In the genomic region with DNA sequence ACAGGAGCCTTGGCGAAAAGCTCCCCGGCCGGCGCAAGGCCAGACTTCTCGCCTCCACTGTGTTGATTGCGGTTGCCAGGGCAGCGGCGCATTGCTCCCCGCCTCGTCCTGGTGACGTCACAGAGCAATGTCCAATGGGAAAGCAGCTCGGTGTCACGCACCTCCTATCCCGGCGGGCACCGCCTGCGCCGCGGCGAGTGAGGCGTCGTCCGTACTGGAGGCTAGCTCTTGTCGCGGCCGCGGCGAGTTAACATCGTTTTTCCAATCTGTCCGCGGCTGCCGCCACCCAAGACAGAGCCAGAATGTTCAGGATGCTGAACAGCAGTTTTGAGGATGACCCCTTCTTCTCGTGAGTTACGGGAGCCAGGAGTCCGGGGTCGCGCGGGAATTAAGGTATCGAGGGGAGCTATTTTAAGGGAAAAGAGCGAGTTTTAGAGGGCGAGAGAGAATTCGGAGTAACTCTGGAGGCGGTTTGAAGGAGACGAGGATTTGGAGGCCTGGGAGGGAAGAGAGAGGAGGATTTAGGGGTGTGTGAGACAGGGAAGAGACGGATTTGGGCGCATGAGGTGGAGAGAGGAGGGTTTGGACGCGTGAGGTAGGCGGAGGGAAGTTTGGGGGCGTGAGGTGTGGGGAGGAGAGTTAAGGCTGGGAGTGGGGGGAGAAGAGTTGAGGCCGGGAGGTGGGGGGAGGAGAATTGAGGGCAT, we compare ENCODE assay signal across 8 cellular contexts.
DNase-seq lines count a peak whose midpoint lies in the region; ATAC-seq and TF ChIP-seq lines count a peak whose summit lies in the region.

TSS of gene MLF1 (plus strand) at position 196 of the 704 bp plus-strand sequence. CDS start at position 303, 107 bp downstream.

- peak; percentile 100 for ATAC-seq in GM19468 (IDR thresholded peaks at IDR 0.05; ENCODE audit: extremely low read depth, unreplicated experiment)

- DNase-seq in CD1c-positive myeloid dendritic cell (ENCODE audit: extremely low spot score) (peak; percentile 91), HPDE6-E6E7 (ENCODE audit: extremely low spot score) (peak; percentile 96), OCI-M1 (lab: John Stamatoyannopoulos, UW) (peak; percentile 94), erythroblast (lab: John Stamatoyannopoulos, UW) (peak; percentile 95 to 97), middle frontal gyrus (ENCODE audit: extremely low spot score, low spot score) (peak; percentile 95)
- DNase-seq in activated T-cell treated with anti-CD3 and anti-CD28 coated beads, Interleukin-2, amount 50 U/mL, for 48 hours: peak; percentile 85 to 88
- peak; percentile 58 for DNase-seq in stimulated activated CD8-positive, alpha-beta memory T cell treated with anti-CD3 and anti-CD28 coated beads, Interleukin-15, amount 100 ng/mL, for 24 hours (ENCODE audit: low read depth)

- TF ChIP-seq POLR2A in erythroblast (IDR thresholded peaks at IDR 0.05; ENCODE audit: low read length): no peak

Comparison
In these comparisons a context has a peak if more than half of its experiments do, and no peak if none do; other contexts are left out.
1. Peak in every context shown above with its lines: DNase-seq and ATAC-seq.